Comparison of ENCODE assay signal across 9 cellular contexts in the genomic region with DNA sequence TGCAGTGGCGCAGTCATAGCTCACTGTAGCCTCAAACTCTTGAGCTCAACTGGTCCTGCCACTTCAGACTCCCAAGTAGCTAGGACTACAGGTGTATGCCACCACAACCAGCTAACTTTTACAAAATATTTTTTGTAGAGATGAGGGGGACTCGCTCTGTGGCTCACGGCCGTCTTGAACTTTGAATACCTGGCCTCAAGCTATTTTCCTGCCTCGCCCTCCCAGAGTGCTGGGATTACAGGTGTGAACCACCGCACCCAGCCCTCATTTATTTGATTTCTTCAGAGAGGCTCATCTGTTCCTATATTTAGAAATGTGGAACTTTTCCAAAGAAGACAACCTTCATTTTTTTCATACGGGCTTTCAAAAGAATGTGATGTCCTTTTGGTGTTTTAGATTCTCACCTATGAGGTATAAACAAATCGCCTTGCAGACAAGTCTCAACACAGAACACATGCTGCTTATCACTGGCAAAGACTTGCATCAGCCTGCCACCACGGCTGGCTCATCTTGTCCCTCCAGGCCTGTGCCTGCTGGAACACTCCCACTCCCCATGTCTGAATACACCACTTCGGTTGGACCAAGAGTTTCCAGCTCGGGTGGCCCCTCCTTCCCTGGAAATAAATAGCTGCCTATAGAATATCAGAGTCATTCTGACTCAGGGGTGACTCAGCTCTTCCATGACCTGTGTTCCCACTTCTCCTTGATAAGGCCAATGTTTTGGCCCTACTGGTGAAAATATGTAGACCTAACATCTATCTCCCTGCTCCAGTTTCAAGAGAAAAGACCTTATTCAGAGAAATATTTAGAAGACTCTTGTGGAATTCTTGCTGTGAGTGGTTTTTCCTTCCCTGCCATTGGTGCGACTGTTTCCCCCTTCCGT.
DNase-seq lines count a peak whose midpoint lies in the region; ATAC-seq and TF ChIP-seq lines count a peak whose summit lies in the region.
"Had no signal": no experiment of that assay in that cellular context is flagged by ENCODE, and none has a peak within 500 bp of the region (broad histone marks: within the 10 kb centered on the region; RNA-seq: fewer than 3 reads in every experiment).

No MANE protein-coding gene starts in this region.

- H3K4me3 ChIP-seq in astrocyte of the spinal cord (ENCODE audit: low read depth, low read length) = no peak overlapping the region
- H3K4me3 ChIP-seq in left lung = no peak overlapping the region

- in situ Hi-C loops in astrocyte of the spinal cord (cut with HindIII; ENCODE audit: low sequenced_read_pairs) = no loop called here

- peak; percentile 11 for DNase-seq in HEK293T (ENCODE audit: extremely low spot score)
- peak; percentile 90 for DNase-seq in SIG-M5 (lab: John Stamatoyannopoulos, UW)
- peak; percentile 96 for DNase-seq in astrocyte of the spinal cord (ENCODE audit: low read depth, low spot score)
- peak in 1 of 2 donors; percentile 77 for DNase-seq in left lung
- peak; percentile 43 to 56 for DNase-seq in stimulated activated CD8-positive, alpha-beta memory T cell treated with anti-CD3 and anti-CD28 coated beads, Interleukin-2, amount 100 ng/mL, for 48 hours (ENCODE audit: low read depth in 2 of 2)
- no peak for DNase-seq in mesenteric fat pad (ENCODE audit: low spot score)
- no peak for DNase-seq in activated gamma-delta T cell treated with Interleukin-2 at 50 U/mL for 16 hours
- DNase-seq in NCI-H187 treated with DMSO at 0.1 percent for 48 hours (lab: John Stamatoyannopoulos, UW) = no peak

- peak; percentile 79 for ATAC-seq in left lung

- intact Hi-C loops in left lung (cut with DNase I) = no loop called here

- peak overlapping the region in 1 of 2 donors; percentile 39 for H3K27ac ChIP-seq in left lung
- H3K27ac ChIP-seq: VCaP had no signal

- CTCF ChIA-PET in HEK293T (lab: Yijun Ruan, JAX) = interaction anchor here (0.7 to 1.0 kb wide), 2 partner anchors 14 to 269 kb away, joined by 3 read pairs; no protein-coding TSS in a partner anchor

- H3K4me1 ChIP-seq in left lung = peaks cover 0 to 24% of the 10 kb centered on the region in 2 donors

- POLR2A ChIA-PET in HEK293T (lab: Yijun Ruan, JAX) = interaction anchor here (0.8 kb wide), 1 partner anchor 10 kb away, joined by 4 read pairs; no protein-coding TSS in a partner anchor

- no peaks in the 10 kb centered on the region for H3K9me3 ChIP-seq in left lung

- no peaks in the 10 kb centered on the region for H3K36me3 ChIP-seq in left lung

- no peaks in the 10 kb centered on the region for H3K27me3 ChIP-seq in left lung

- TF ChIP-seq CTCF in astrocyte of the spinal cord (IDR thresholded peaks at IDR 0.05; ENCODE audit: low read depth, low read length) = peak; percentile 7
- TF ChIP-seq CTCF in left lung (IDR thresholded peaks at IDR 0.05) = no peak

TF ChIP-seq in HEK293T, 16 proteins besides CTCF, POLR2A, EP300 and RAD21:
- TF ChIP-seq SP1 (IDR thresholded peaks at IDR 0.05) = no peak
- no peak for TF ChIP-seq BHLHE40 (IDR thresholded peaks at IDR 0.05; ENCODE audit: borderline replicate concordance)
- TF ChIP-seq, protein P1, sequence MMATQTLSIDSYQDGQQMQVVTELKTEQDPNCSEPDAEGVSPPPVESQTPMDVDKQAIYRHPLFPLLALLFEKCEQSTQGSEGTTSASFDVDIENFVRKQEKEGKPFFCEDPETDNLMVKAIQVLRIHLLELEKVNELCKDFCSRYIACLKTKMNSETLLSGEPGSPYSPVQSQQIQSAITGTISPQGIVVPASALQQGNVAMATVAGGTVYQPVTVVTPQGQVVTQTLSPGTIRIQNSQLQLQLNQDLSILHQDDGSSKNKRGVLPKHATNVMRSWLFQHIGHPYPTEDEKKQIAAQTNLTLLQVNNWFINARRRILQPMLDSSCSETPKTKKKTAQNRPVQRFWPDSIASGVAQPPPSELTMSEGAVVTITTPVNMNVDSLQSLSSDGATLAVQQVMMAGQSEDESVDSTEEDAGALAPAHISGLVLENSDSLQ (IDR thresholded peaks at IDR 0.05) = no peak
- TF ChIP-seq FOXK2 (IDR thresholded peaks at IDR 0.05) = no peak
- TF ChIP-seq L3MBTL2 (conservative IDR thresholded peaks at IDR 0.05) = no peak
- TF ChIP-seq FOXM1 (IDR thresholded peaks at IDR 0.05; ENCODE audit: borderline replicate concordance) = no peak
- TF ChIP-seq SUZ12 (IDR thresholded peaks at IDR 0.05) = no peak
- TF ChIP-seq NFRKB (IDR thresholded peaks at IDR 0.05) = no peak
- TF ChIP-seq HDGF (IDR thresholded peaks at IDR 0.05; ENCODE audit: borderline replicate concordance) = no peak
- TF ChIP-seq FOXA1 (IDR thresholded peaks at IDR 0.05) = no peak
- no peak for TF ChIP-seq TARDBP (IDR thresholded peaks at IDR 0.05)
- TF ChIP-seq LEF1 (IDR thresholded peaks at IDR 0.05; ENCODE audit: borderline replicate concordance) = no peak
- no peak for TF ChIP-seq ELF4 (IDR thresholded peaks at IDR 0.05)
- TF ChIP-seq CTBP1 (IDR thresholded peaks at IDR 0.05; ENCODE audit: borderline replicate concordance) = no peak
- TF ChIP-seq ARNT (IDR thresholded peaks at IDR 0.05) = no peak
- no peak for TF ChIP-seq ZNF384 (IDR thresholded peaks at IDR 0.05)

Comparison
In these comparisons a context has a peak if more than half of its experiments do, and no peak if none do; other contexts are left out.
1. DNase-seq: peak in HEK293T (single experiment), SIG-M5 (single experiment), astrocyte of the spinal cord (single experiment) and stimulated activated CD8-positive, alpha-beta memory T cell treated with anti-CD3 and anti-CD28 coated beads, Interleukin-2, amount 100 ng/mL, for 48 hours (2 of 2); none in mesenteric fat pad (single experiment), activated gamma-delta T cell treated with Interleukin-2 at 50 U/mL for 16 hours (single experiment) and NCI-H187 treated with DMSO at 0.1 percent for 48 hours (single experiment).